ENCODE assay signal across 10 cellular contexts in genomic region chr2:71455741-71456569, GRCh38. TPM values are rescaled to one million over a fixed set of nuclear protein-coding genes. Genes with fewer than 3 reads are reported as not detected.
DNase-seq lines count a peak whose midpoint lies in the region; ATAC-seq and TF ChIP-seq lines count a peak whose summit lies in the region.
"Had no signal": no experiment of that assay in that cellular context is flagged by ENCODE, and none has a peak within 500 bp of the region (broad histone marks: within the 10 kb centered on the region; RNA-seq: fewer than 3 reads in every experiment).

No MANE protein-coding gene starts in this region.

- DNase-seq in activated naive CD8-positive, alpha-beta T cell treated with anti-CD3 and anti-CD28 coated beads, Interleukin-2, amount 10 ng/mL, durations not matched to agents 7 days and 5 days, result no peak
- no peak for DNase-seq in activated naive CD8-positive, alpha-beta T cell treated with anti-CD3 and anti-CD28 coated beads for 36 hours
- DNase-seq in endothelial cell (ENCODE audit: low spot score) (peak; percentile 61), mesenchymal stem cell (no peak), NOMO-1 treated with DMSO at 0.1 percent for 48 hours (lab: John Stamatoyannopoulos, UW; ENCODE audit: unreplicated experiment) (no peak)
- no peak for DNase-seq in activated effector memory CD4-positive, alpha-beta T cell treated with anti-CD3 and anti-CD28 coated beads, Interleukin-2, amount 50 U/mL, for 16 hours
- DNase-seq: activated CD4-positive, alpha-beta memory T cell treated with anti-CD3 and anti-CD28 coated beads, Interleukin-2, amount 10 ng/mL, durations not matched to agents 7 days and 5 days; left lung had no signal

- no peak overlapping the region for H3K18ac ChIP-seq in mesenchymal stem cell (ENCODE audit: low read depth in 1 of 2, low read length in 2 of 2)

- no peak overlapping the region for H3K9ac ChIP-seq in mesenchymal stem cell (ENCODE audit: low read length)

- H2BK120ac ChIP-seq in mesenchymal stem cell (ENCODE audit: low read depth, low read length), result no peak overlapping the region

- peak overlapping the region; percentile 45 for H3K4me2 ChIP-seq in mesenchymal stem cell (ENCODE audit: low read length, poor library complexity, severe bottlenecking)

- 31% methylated on average over 6 of the region's 6 CpGs for WGBS in mesenchymal stem cell

- peaks cover 25% of the 10 kb centered on the region for H3K4me1 Mint-ChIP-seq in activated naive CD8-positive, alpha-beta T cell treated with anti-CD3 and anti-CD28 coated beads, Interleukin-2, amount 10 ng/mL, durations not matched to agents 7 days and 5 days
- H3K4me1 Mint-ChIP-seq in activated naive CD8-positive, alpha-beta T cell treated with anti-CD3 and anti-CD28 coated beads for 36 hours, result peaks cover 5% of the 10 kb centered on the region
- H3K4me1 Mint-ChIP-seq in endothelial cell (ENCODE audit: unreplicated experiment), result peaks cover 88% of the 10 kb centered on the region

- peaks cover 0 to 47% of the 10 kb centered on the region in 2 experiments for H3K27me3 ChIP-seq in mesenchymal stem cell (ENCODE audit: control insufficient read depth in 1 of 2, insufficient read depth in 1 of 2, low read length in 2 of 2)

- H3K4me3 Mint-ChIP-seq in activated naive CD8-positive, alpha-beta T cell treated with anti-CD3 and anti-CD28 coated beads, Interleukin-2, amount 10 ng/mL, durations not matched to agents 7 days and 5 days, result peak overlapping the region; percentile 29
- H3K4me3 Mint-ChIP-seq in activated naive CD8-positive, alpha-beta T cell treated with anti-CD3 and anti-CD28 coated beads for 36 hours, result no peak overlapping the region
- peak overlapping the region; percentile 88 for H3K4me3 Mint-ChIP-seq in endothelial cell (ENCODE audit: unreplicated experiment)
- H3K4me3 Mint-ChIP-seq: activated CD4-positive, alpha-beta memory T cell treated with anti-CD3 and anti-CD28 coated beads, Interleukin-2, amount 10 ng/mL, durations not matched to agents 7 days and 5 days had no signal

- H4K91ac ChIP-seq in mesenchymal stem cell (ENCODE audit: low read length), result peak overlapping the region; percentile 20

- peak overlapping the region in 1 of 2 experiments; percentile 14 for H3K14ac ChIP-seq in mesenchymal stem cell (ENCODE audit: low read length in 2 of 2)

- H3K9me3 Mint-ChIP-seq in activated naive CD8-positive, alpha-beta T cell treated with anti-CD3 and anti-CD28 coated beads, Interleukin-2, amount 10 ng/mL, durations not matched to agents 7 days and 5 days, result no peaks in the 10 kb centered on the region
- no peaks in the 10 kb centered on the region for H3K9me3 Mint-ChIP-seq in activated naive CD8-positive, alpha-beta T cell treated with anti-CD3 and anti-CD28 coated beads for 36 hours
- no peaks in the 10 kb centered on the region for H3K9me3 Mint-ChIP-seq in endothelial cell (ENCODE audit: unreplicated experiment)
- H3K9me3 Mint-ChIP-seq: activated CD4-positive, alpha-beta memory T cell treated with anti-CD3 and anti-CD28 coated beads, Interleukin-2, amount 10 ng/mL, durations not matched to agents 7 days and 5 days had no signal

- H3K9me3 ChIP-seq in mesenchymal stem cell (ENCODE audit: control insufficient read depth, low read length), result no peaks in the 10 kb centered on the region
- H3K9me3 ChIP-seq: left lung had no signal

- H2BK12ac ChIP-seq in mesenchymal stem cell (ENCODE audit: low read length in 2 of 2), result no peak overlapping the region

- H3K27ac ChIP-seq in mesenchymal stem cell (ENCODE audit: low read length, poor library complexity, severe bottlenecking), result peak overlapping the region; percentile 98

- H2AFZ ChIP-seq in mesenchymal stem cell (ENCODE audit: low read depth, low read length), result no peak overlapping the region

- no peak overlapping the region for H3K4ac ChIP-seq in mesenchymal stem cell (ENCODE audit: low read depth in 1 of 2, low read length in 2 of 2)

- H3K27ac Mint-ChIP-seq in activated naive CD8-positive, alpha-beta T cell treated with anti-CD3 and anti-CD28 coated beads, Interleukin-2, amount 10 ng/mL, durations not matched to agents 7 days and 5 days, result peak overlapping the region; percentile 49
- H3K27ac Mint-ChIP-seq in activated naive CD8-positive, alpha-beta T cell treated with anti-CD3 and anti-CD28 coated beads for 36 hours, result no peak overlapping the region
- peak overlapping the region; percentile 98 for H3K27ac Mint-ChIP-seq in endothelial cell (ENCODE audit: unreplicated experiment)
- H3K27ac Mint-ChIP-seq: activated CD4-positive, alpha-beta memory T cell treated with anti-CD3 and anti-CD28 coated beads, Interleukin-2, amount 10 ng/mL, durations not matched to agents 7 days and 5 days had no signal

- peak overlapping the region; percentile 88 for H2BK5ac ChIP-seq in mesenchymal stem cell (ENCODE audit: low read depth, low read length, poor library complexity, severe bottlenecking)

- H3K79me1 ChIP-seq in mesenchymal stem cell (replicated peaks; ENCODE audit: low read length, poor library complexity, severe bottlenecking), result peaks cover 7% of the 10 kb centered on the region

- no peak overlapping the region for H3K23ac ChIP-seq in mesenchymal stem cell (ENCODE audit: low read length in 2 of 2)

- peak overlapping the region; percentile 92 for H2AK5ac ChIP-seq in mesenchymal stem cell (ENCODE audit: low read length, severe bottlenecking)

- H3K27me3 Mint-ChIP-seq in activated naive CD8-positive, alpha-beta T cell treated with anti-CD3 and anti-CD28 coated beads, Interleukin-2, amount 10 ng/mL, durations not matched to agents 7 days and 5 days, result peaks cover 38% of the 10 kb centered on the region
- H3K27me3 Mint-ChIP-seq in activated naive CD8-positive, alpha-beta T cell treated with anti-CD3 and anti-CD28 coated beads for 36 hours, result peaks cover 44% of the 10 kb centered on the region
- H3K27me3 Mint-ChIP-seq in endothelial cell (ENCODE audit: unreplicated experiment), result peaks cover 25% of the 10 kb centered on the region

- peaks cover 49% of the 10 kb centered on the region for H3K4me1 ChIP-seq in mesenchymal stem cell (ENCODE audit: control insufficient read depth, insufficient read depth, low read depth, low read length)

- H3K36me3 ChIP-seq in mesenchymal stem cell (ENCODE audit: control insufficient read depth in 1 of 2, insufficient read depth in 2 of 2, low read depth in 1 of 2, low read length in 2 of 2), result peaks cover 0 to 14% of the 10 kb centered on the region in 2 experiments
- H3K36me3 ChIP-seq: left lung had no signal

- POLR2A ChIA-PET in activated naive CD8-positive, alpha-beta T cell treated with anti-CD3 and anti-CD28 coated beads, Interleukin-2, amount 10 ng/mL, durations not matched to agents 7 days and 5 days (lab: Charles Lee), result no interaction called here

- H3K4me3 ChIP-seq in mesenchymal stem cell (ENCODE audit: insufficient read depth in 1 of 2, low read depth in 1 of 2, low read length in 2 of 2), result no peak overlapping the region

- H3K36me3 Mint-ChIP-seq in activated naive CD8-positive, alpha-beta T cell treated with anti-CD3 and anti-CD28 coated beads, Interleukin-2, amount 10 ng/mL, durations not matched to agents 7 days and 5 days, result no peaks in the 10 kb centered on the region
- H3K36me3 Mint-ChIP-seq in activated naive CD8-positive, alpha-beta T cell treated with anti-CD3 and anti-CD28 coated beads for 36 hours, result peaks cover 1% of the 10 kb centered on the region
- H3K36me3 Mint-ChIP-seq in endothelial cell (ENCODE audit: low read depth, unreplicated experiment), result peaks cover 18% of the 10 kb centered on the region

- no peak for TF ChIP-seq CTCF in endothelial cell (IDR thresholded peaks at IDR 0.05; ENCODE audit: unreplicated experiment)

- peak; percentile 18 for ATAC-seq in activated naive CD8-positive, alpha-beta T cell treated with anti-CD3 and anti-CD28 coated beads, Interleukin-2, amount 10 ng/mL, durations not matched to agents 7 days and 5 days (ENCODE audit: low read depth)
- ATAC-seq in HG03571 (IDR thresholded peaks at IDR 0.05; ENCODE audit: unreplicated experiment), result no peak
- ATAC-seq in GM21515 (IDR thresholded peaks at IDR 0.05; ENCODE audit: unreplicated experiment), result no peak
- ATAC-seq: left lung had no signal

- peak overlapping the region; percentile 56 for H2BK15ac ChIP-seq in mesenchymal stem cell (ENCODE audit: low read depth, poor library complexity, severe bottlenecking)

- H4K8ac ChIP-seq in mesenchymal stem cell (ENCODE audit: low read length), result no peak overlapping the region

RNA-seq across cellular contexts. Expression of gene DYSF, which starts 2.6 kb away (rescaled TPM):
- 1 to 10 TPM; 6.3 to 6.7 TPM for total RNA-seq in activated naive CD8-positive, alpha-beta T cell treated with anti-CD3 and anti-CD28 coated beads, Interleukin-2, amount 10 ng/mL, durations not matched to agents 7 days and 5 days
- 1 to 10 TPM; 4.3 to 5.5 TPM for total RNA-seq in activated naive CD8-positive, alpha-beta T cell treated with anti-CD3 and anti-CD28 coated beads for 36 hours
- total RNA-seq in endothelial cell (ENCODE audit: unreplicated experiment), result 566 TPM
- polyA plus RNA-seq in mesenchymal stem cell (2013, experiment 1 of 2), result 0.33 TPM
- 0.37 TPM for polyA plus RNA-seq in mesenchymal stem cell (2013, experiment 2 of 2)
- total RNA-seq: activated CD4-positive, alpha-beta memory T cell treated with anti-CD3 and anti-CD28 coated beads, Interleukin-2, amount 10 ng/mL, durations not matched to agents 7 days and 5 days had no signal

Comparison
In these comparisons a context has a peak if more than half of its experiments do, and no peak if none do; other contexts are left out.
1. RNA of gene DYSF, which starts 2.6 kb away (total RNA-seq): 566 TPM in endothelial cell (single experiment); 6.3 to 6.7 TPM in activated naive CD8-positive, alpha-beta T cell treated with anti-CD3 and anti-CD28 coated beads, Interleukin-2, amount 10 ng/mL, durations not matched to agents 7 days and 5 days and 4.3 to 5.5 TPM in activated naive CD8-positive, alpha-beta T cell treated with anti-CD3 and anti-CD28 coated beads for 36 hours; every median in the first group is over 10 times any median in the second.